Comparison of ENCODE assay signal across 8 cellular contexts in genomic region chr5:136087961-136088871, GRCh38. TPM values are rescaled to one million over a fixed set of nuclear protein-coding genes. Genes with fewer than 3 reads are reported as not detected.
DNase-seq lines count a peak whose midpoint lies in the region; ATAC-seq and TF ChIP-seq lines count a peak whose summit lies in the region.

No MANE protein-coding gene starts in this region.

- no peaks in the 10 kb centered on the region for H3K4me1 Mint-ChIP-seq in T-helper 2 cell treated with Interferon-gamma antibody and Interleukin-4, amounts not matched to agents 5 μg/mL and 100 μg/mL, for 36 hours (ENCODE audit: low read depth)
- no peaks in the 10 kb centered on the region for H3K4me1 Mint-ChIP-seq in CD4-positive, alpha-beta T cell (ENCODE audit: low read depth)

- H3K4me2 ChIP-seq in fibroblast of lung (ENCODE audit: extremely low read depth, insufficient read depth, low read length) = peak overlapping the region; percentile 40

- TF ChIP-seq CTCF in fibroblast of lung (conservative IDR thresholded peaks at IDR 0.05 in 1 of 2, IDR thresholded peaks at IDR 0.05 in 1 of 2; ENCODE audit: low read depth in 1 of 2, low read length in 2 of 2) = no peak
- no peak for TF ChIP-seq CTCF in thyroid gland (IDR thresholded peaks at IDR 0.05)
- TF ChIP-seq CTCF in CD4-positive, alpha-beta T cell (IDR thresholded peaks at IDR 0.05) = no peak

- no peaks in the 10 kb centered on the region for H3K79me2 ChIP-seq in fibroblast of lung (ENCODE audit: control insufficient read depth, insufficient read depth, low read length)

- H3K27me3 ChIP-seq in fibroblast of lung (ENCODE audit: control insufficient read depth, insufficient read depth, low read length) (no peaks in the 10 kb centered on the region), mucosa of rectum (ENCODE audit: control insufficient read depth in 2 of 2, insufficient read depth in 2 of 2, low read length in 2 of 2) (no peaks in the 10 kb centered on the region), thyroid gland (no peaks in the 10 kb centered on the region)
- peaks cover under 1% of the 10 kb centered on the region for H3K27me3 ChIP-seq in CD4-positive, alpha-beta T cell (ENCODE audit: control insufficient read depth, insufficient read depth, low read length)

- no peaks in the 10 kb centered on the region for H3K36me3 Mint-ChIP-seq in T-helper 2 cell treated with Interferon-gamma antibody and Interleukin-4, amounts not matched to agents 5 μg/mL and 100 μg/mL, for 36 hours (ENCODE audit: low read depth)
- H3K36me3 Mint-ChIP-seq in CD4-positive, alpha-beta T cell (ENCODE audit: low read depth) = no peaks in the 10 kb centered on the region

- H3K9me3 ChIP-seq in fibroblast of lung (ENCODE audit: control insufficient read depth, insufficient read depth, low read depth, low read length) (no peaks in the 10 kb centered on the region), mucosa of rectum (ENCODE audit: control insufficient read depth in 2 of 2, low read length in 2 of 2) (no peaks in the 10 kb centered on the region), thyroid gland (no peaks in the 10 kb centered on the region)
- H3K9me3 ChIP-seq in CD4-positive, alpha-beta T cell (ENCODE audit: control insufficient read depth, low read length) = no peaks in the 10 kb centered on the region

- no peaks in the 10 kb centered on the region for H3K9me3 Mint-ChIP-seq in T-helper 2 cell treated with Interferon-gamma antibody and Interleukin-4, amounts not matched to agents 5 μg/mL and 100 μg/mL, for 36 hours
- no peaks in the 10 kb centered on the region for H3K9me3 Mint-ChIP-seq in CD4-positive, alpha-beta T cell

- DNase-seq in OCI-M1 (lab: John Stamatoyannopoulos, UW) (peak; percentile 19), fibroblast of lung (ENCODE audit: low read depth in 2 of 2) (peak; percentile 47 to 68), thyroid gland (peak; percentile 81 to 86), islet precursor cell (no peak)
- DNase-seq in T-helper 2 cell treated with Interferon-gamma antibody and Interleukin-4, amounts not matched to agents 5 μg/mL and 100 μg/mL, for 36 hours (ENCODE audit: low spot score) = no peak
- no peak for DNase-seq in CD4-positive, alpha-beta T cell

- ATAC-seq in HG03175 (IDR thresholded peaks at IDR 0.05; ENCODE audit: unreplicated experiment) = no peak
- ATAC-seq in CD4-positive, alpha-beta T cell (ENCODE audit: poor library complexity) = no peak

- H3K9ac ChIP-seq in fibroblast of lung (ENCODE audit: insufficient read depth, low read length) (no peak overlapping the region), mucosa of rectum (ENCODE audit: low read depth in 1 of 2, low read length in 2 of 2) (peak overlapping the region in 1 of 2 donors; percentile 28)

- H3K27ac ChIP-seq in fibroblast of lung (ENCODE audit: insufficient read depth, low read length) = peak overlapping the region; percentile 31
- peak overlapping the region; percentile 60 to 76 for H3K27ac ChIP-seq in mucosa of rectum (ENCODE audit: low read depth in 2 of 2, low read length in 2 of 2)
- H3K27ac ChIP-seq in thyroid gland = peak overlapping the region; percentile 8 to 78 (median 77)
- H3K27ac ChIP-seq in CD4-positive, alpha-beta T cell (ENCODE audit: low read depth, low read length) = no peak overlapping the region

- no peak overlapping the region for H3K4me3 ChIP-seq in fibroblast of lung (replicated peaks in 1 of 4; ENCODE audit: control extremely low read depth in 1 of 4, insufficient read depth in 1 of 4, low read depth in 3 of 4, low read length in 4 of 4)
- no peak overlapping the region for H3K4me3 ChIP-seq in mucosa of rectum (ENCODE audit: low read length in 2 of 2)
- H3K4me3 ChIP-seq in thyroid gland (replicated peaks in 1 of 3) = no peak overlapping the region

- peak overlapping the region; percentile 23 for H2AFZ ChIP-seq in fibroblast of lung (ENCODE audit: low read length)

- TF ChIP-seq POLR2A in thyroid gland (IDR thresholded peaks at IDR 0.05) = no peak

- 46 to 48% methylated on average over 16 of the region's 16 CpGs for WGBS in thyroid gland, 2 donors

- H3K27ac Mint-ChIP-seq in T-helper 2 cell treated with Interferon-gamma antibody and Interleukin-4, amounts not matched to agents 5 μg/mL and 100 μg/mL, for 36 hours = no peak overlapping the region
- H3K27ac Mint-ChIP-seq in CD4-positive, alpha-beta T cell = no peak overlapping the region

- H4K20me1 ChIP-seq in fibroblast of lung (ENCODE audit: control insufficient read depth, extremely low read depth, insufficient read depth, low read length) = no peaks in the 10 kb centered on the region

- H3K36me3 ChIP-seq in fibroblast of lung (ENCODE audit: control insufficient read depth, insufficient read depth, low read length) (no peaks in the 10 kb centered on the region), mucosa of rectum (ENCODE audit: control insufficient read depth in 2 of 2, insufficient read depth in 2 of 2, low read length in 2 of 2) (no peaks in the 10 kb centered on the region), thyroid gland (no peaks in the 10 kb centered on the region)

- POLR2A ChIA-PET in CD4-positive, alpha-beta T cell (lab: Charles Lee) = no interaction called here

- H3K4me1 ChIP-seq in fibroblast of lung (ENCODE audit: control insufficient read depth, extremely low read depth, insufficient read depth, low read length) = peaks cover 3% of the 10 kb centered on the region
- H3K4me1 ChIP-seq in mucosa of rectum (ENCODE audit: control insufficient read depth in 2 of 2, insufficient read depth in 2 of 2, low read length in 2 of 2) = peaks cover 20 to 33% of the 10 kb centered on the region in 2 donors
- peaks cover 11 to 16% of the 10 kb centered on the region in 2 donors for H3K4me1 ChIP-seq in thyroid gland

- intact Hi-C loops in thyroid gland (cut with DNase I) = loop anchor here (10.0 kb wide), 1 partner anchor 87 kb away; no protein-coding TSS in a partner anchor
- intact Hi-C loops in CD4-positive, alpha-beta T cell (cut with DNase I, micrococcal nuclease) = loop anchor here in 1 of 2 experiments (10.0 kb wide), 1 partner anchor 623 kb away; no protein-coding TSS in a partner anchor

- CTCF ChIA-PET in CD4-positive, alpha-beta T cell (lab: Charles Lee) = no interaction called here

- peaks cover 16% of the 10 kb centered on the region for H3K27me3 Mint-ChIP-seq in T-helper 2 cell treated with Interferon-gamma antibody and Interleukin-4, amounts not matched to agents 5 μg/mL and 100 μg/mL, for 36 hours (ENCODE audit: low read depth)
- H3K27me3 Mint-ChIP-seq in CD4-positive, alpha-beta T cell = peaks cover 12% of the 10 kb centered on the region

- no peak overlapping the region for H3K4me3 Mint-ChIP-seq in T-helper 2 cell treated with Interferon-gamma antibody and Interleukin-4, amounts not matched to agents 5 μg/mL and 100 μg/mL, for 36 hours
- H3K4me3 Mint-ChIP-seq in CD4-positive, alpha-beta T cell = no peak overlapping the region

RNA-seq across cellular contexts. Expression of gene SMAD5, which starts 44.4 kb away (rescaled TPM):
- total RNA-seq in fibroblast of lung (43.4 and 44.3 TPM in 2 replicates), thyroid gland (100 to 1,000 TPM in 1 of 4 donors, 10 to 100 TPM in 3; 51.8 to 122 (median 63.3) TPM)
- 89.4 and 128 TPM in 2 replicates for polyA plus RNA-seq in fibroblast of lung
- 27.1 and 31.8 TPM in 2 replicates for polyA plus RNA-seq in fibroblast of lung (2012)
- 26.4 and 34.5 TPM in 2 replicates for polyA minus RNA-seq in fibroblast of lung (ENCODE audit: low replicate concordance)
- total RNA-seq in CD4-positive, alpha-beta T cell = 10 to 100 TPM in 1 of 2 experiments, 1 to 10 TPM in 1; 9.1 to 10.1 TPM

RNA-seq across cellular contexts. Expression of gene TGFBI, which starts 59.4 kb away (rescaled TPM):
- 270 and 398 TPM in 2 replicates for total RNA-seq in fibroblast of lung
- polyA plus RNA-seq in fibroblast of lung = 525 and 889 TPM in 2 replicates
- polyA plus RNA-seq in fibroblast of lung (2012) = 631 and 968 TPM in 2 replicates
- 379 and 787 TPM in 2 replicates for polyA minus RNA-seq in fibroblast of lung (ENCODE audit: low replicate concordance)
- 10 to 100 TPM; 19.6 to 55.9 (median 38.5) TPM for total RNA-seq in thyroid gland
- total RNA-seq in CD4-positive, alpha-beta T cell = 1 to 10 TPM; 4.8 to 5.9 TPM

Comparison
In these comparisons a context has a peak if more than half of its experiments do, and no peak if none do; other contexts are left out.
1. DNase-seq: peak in OCI-M1 (single experiment), fibroblast of lung (2 of 2) and thyroid gland (2 of 2); none in T-helper 2 cell treated with Interferon-gamma antibody and Interleukin-4, amounts not matched to agents 5 μg/mL and 100 μg/mL, for 36 hours (single experiment), CD4-positive, alpha-beta T cell (0 of 10) and islet precursor cell (single experiment).